16 cellular contexts compared by ENCODE assay signal in genomic region chr9:75039006-75039405, GRCh38. TPM values are rescaled to one million over a fixed set of nuclear protein-coding genes. Genes with fewer than 3 reads are reported as not detected.
DNase-seq lines count a peak whose midpoint lies in the region; ATAC-seq, FAIRE-seq and TF ChIP-seq lines count a peak whose summit lies in the region.
"Had no signal": no experiment of that assay in that cellular context is flagged by ENCODE, and none has a peak within 500 bp of the region (broad histone marks: within the 10 kb centered on the region; RNA-seq: fewer than 3 reads in every experiment).

No MANE protein-coding gene starts in this region.

- H3K4ac ChIP-seq in IMR-90 (ENCODE audit: low read depth, low read length) = peak overlapping the region; percentile 91; the same call in 1 of the 2 replicates

- peak overlapping the region; percentile 97; the same call in 1 of the 2 replicates for H2AK5ac ChIP-seq in IMR-90 (ENCODE audit: low read depth, low read length)

- no peak for FAIRE-seq in HepG2 (lab: Jason Lieb, UNC)

- peak; percentile 62 for DNase-seq in AG08396 (ENCODE audit: low spot score)
- DNase-seq in IMR-90 = peak; percentile 95
- peak; percentile 23 for DNase-seq in epidermal melanocyte (ENCODE audit: insufficient read length, low spot score)
- DNase-seq in myocyte (ENCODE audit: low read depth) = peak; percentile 24
- DNase-seq in HepG2 (ENCODE audit: low spot score) = no peak
- DNase-seq in activated T-helper 2 cell treated with anti-CD3 and anti-CD28 coated beads, Interferon-gamma antibody, Interleukin-2, Interleukin-4, amounts not matched to agents 10 μg/mL and 5 μg/mL and 100 μg/mL, durations not matched to agents 14 hours and 24 hours and 36 hours (ENCODE audit: low spot score) = no peak
- no peak for DNase-seq in T-cell
- DNase-seq: activated B cell treated with CpG ODN at 0.5 μM for 24 hours, lower lobe of right lung, NCI-H1048, ovary, spleen, substantia nigra had no signal

- H2BK120ac ChIP-seq in IMR-90 (ENCODE audit: low read depth, low read length) = peak overlapping the region; percentile 96

- no peaks in the 10 kb centered on the region for H3K9me3 Mint-ChIP-seq in activated T-helper 2 cell treated with anti-CD3 and anti-CD28 coated beads, Interferon-gamma antibody, Interleukin-2, Interleukin-4, amounts not matched to agents 10 μg/mL and 5 μg/mL and 100 μg/mL, durations not matched to agents 14 hours and 24 hours and 36 hours
- H3K9me3 Mint-ChIP-seq in T-cell = no peaks in the 10 kb centered on the region
- H3K9me3 Mint-ChIP-seq: activated B cell treated with CpG ODN at 0.5 μM for 24 hours; activated naive CD4-positive, alpha-beta T cell treated with anti-CD3 and anti-CD28 coated beads, Interleukin-2, amount 50 U/mL, for 24 hours had no signal

- no peaks in the 10 kb centered on the region for H4K20me1 ChIP-seq in IMR-90 (ENCODE audit: insufficient read depth, low read length)
- H4K20me1 ChIP-seq in HepG2 (ENCODE audit: insufficient read depth, low read length) = no peaks in the 10 kb centered on the region

- peak overlapping the region; percentile 92 to 96; a peak in 3 of 4 replicates for H4K8ac ChIP-seq in IMR-90 (ENCODE audit: low read depth in 2 of 2, low read length in 2 of 2)

- no peaks in the 10 kb centered on the region for H3K9me3 ChIP-seq in IMR-90 (ENCODE audit: control insufficient read depth, insufficient read depth, low read length)
- H3K9me3 ChIP-seq in HepG2 (ENCODE audit: low read length) = no peaks in the 10 kb centered on the region
- H3K9me3 ChIP-seq: lower lobe of right lung, ovary, spleen had no signal

- peak overlapping the region; percentile 74; the same call in 1 of the 2 replicates for H3K18ac ChIP-seq in IMR-90 (ENCODE audit: low read depth, low read length)

- peaks cover 7% of the 10 kb centered on the region for H3K27me3 Mint-ChIP-seq in activated T-helper 2 cell treated with anti-CD3 and anti-CD28 coated beads, Interferon-gamma antibody, Interleukin-2, Interleukin-4, amounts not matched to agents 10 μg/mL and 5 μg/mL and 100 μg/mL, durations not matched to agents 14 hours and 24 hours and 36 hours (ENCODE audit: low read depth)
- peaks cover 0 to 3% of the 10 kb centered on the region in 2 donors for H3K27me3 Mint-ChIP-seq in T-cell
- H3K27me3 Mint-ChIP-seq: activated B cell treated with CpG ODN at 0.5 μM for 24 hours; activated naive CD4-positive, alpha-beta T cell treated with anti-CD3 and anti-CD28 coated beads, Interleukin-2, amount 50 U/mL, for 24 hours had no signal

- peaks cover 9% of the 10 kb centered on the region for H3K9me1 ChIP-seq in IMR-90 (ENCODE audit: insufficient read depth, low read length)

- peak overlapping the region; percentile 94; the same call in 1 of the 2 replicates for H3K14ac ChIP-seq in IMR-90 (replicated peaks; ENCODE audit: low read depth, low read length)

- no peaks in the 10 kb centered on the region for H3K27me3 ChIP-seq in IMR-90 (ENCODE audit: control insufficient read depth, insufficient read depth, low read length)
- peaks cover 0 to 1% of the 10 kb centered on the region in 2 experiments; a peak in 1 of 5 replicates for H3K27me3 ChIP-seq in HepG2 (ENCODE audit: control insufficient read depth in 1 of 2, insufficient read depth in 2 of 2, low read length in 2 of 2)
- H3K27me3 ChIP-seq: ovary, spleen had no signal

- no peaks in the 10 kb centered on the region for H3K4me1 Mint-ChIP-seq in activated T-helper 2 cell treated with anti-CD3 and anti-CD28 coated beads, Interferon-gamma antibody, Interleukin-2, Interleukin-4, amounts not matched to agents 10 μg/mL and 5 μg/mL and 100 μg/mL, durations not matched to agents 14 hours and 24 hours and 36 hours (ENCODE audit: low read depth)
- no peaks in the 10 kb centered on the region for H3K4me1 Mint-ChIP-seq in T-cell
- H3K4me1 Mint-ChIP-seq: activated naive CD4-positive, alpha-beta T cell treated with anti-CD3 and anti-CD28 coated beads, Interleukin-2, amount 50 U/mL, for 24 hours had no signal

- POLR2A ChIA-PET in IMR-90 (lab: Charles Lee; ENCODE audit: unreplicated experiment) = no interaction called here
- POLR2A ChIA-PET in HepG2 (lab: Yijun Ruan, JAX) = no interaction called here
- POLR2A ChIA-PET in T-cell (lab: Charles Lee) = no interaction called here

- dilution Hi-C loops in IMR-90 (cut with HindIII; ENCODE audit: low sequenced_read_pairs, unreplicated experiment) = no loop called here

- H3K56ac ChIP-seq in IMR-90 (ENCODE audit: extremely low read depth, insufficient read depth, low read length) = peak overlapping the region; percentile 58

- H3K4me3 Mint-ChIP-seq in activated T-helper 2 cell treated with anti-CD3 and anti-CD28 coated beads, Interferon-gamma antibody, Interleukin-2, Interleukin-4, amounts not matched to agents 10 μg/mL and 5 μg/mL and 100 μg/mL, durations not matched to agents 14 hours and 24 hours and 36 hours (ENCODE audit: low read depth) = no peak overlapping the region
- no peak overlapping the region for H3K4me3 Mint-ChIP-seq in T-cell
- H3K4me3 Mint-ChIP-seq: activated B cell treated with CpG ODN at 0.5 μM for 24 hours; activated naive CD4-positive, alpha-beta T cell treated with anti-CD3 and anti-CD28 coated beads, Interleukin-2, amount 50 U/mL, for 24 hours had no signal

- no peaks in the 10 kb centered on the region for H3K36me3 ChIP-seq in IMR-90 (ENCODE audit: control insufficient read depth, insufficient read depth, low read length)
- H3K36me3 ChIP-seq in HepG2 (replicated peaks in 1 of 2; ENCODE audit: control insufficient read depth in 1 of 2, insufficient read depth in 2 of 2, low read length in 2 of 2) = no peaks in the 10 kb centered on the region
- H3K36me3 ChIP-seq: lower lobe of right lung, ovary, spleen had no signal

- H4K91ac ChIP-seq in IMR-90 (ENCODE audit: insufficient read depth, low read depth, low read length) = peak overlapping the region; percentile 95

- H2BK15ac ChIP-seq in IMR-90 (ENCODE audit: low read depth, low read length) = peak overlapping the region; percentile 99; the same call in 1 of the 3 replicates

- H3K79me1 ChIP-seq in IMR-90 (ENCODE audit: low read depth in 1 of 2, low read length in 2 of 2) = peaks cover 0 to 3% of the 10 kb centered on the region in 2 experiments; a peak in 1 of 4 replicates

- peak overlapping the region; percentile 97 for H2BK5ac ChIP-seq in IMR-90 (ENCODE audit: low read depth, low read length, poor library complexity, severe bottlenecking)

- TF ChIP-seq RAD21 in IMR-90 (IDR thresholded peaks at IDR 0.05; ENCODE audit: low read length) (no peak), HepG2 (CRISPR knock-in tag; IDR thresholded peaks at IDR 0.05) (no peak)

- intact Hi-C loops in IMR-90 (cut with micrococcal nuclease) = loop anchor here (2.0 kb wide), 1 partner anchor 110 kb away; no protein-coding TSS in a partner anchor
- intact Hi-C loops in HepG2 (cut with micrococcal nuclease; ENCODE audit: unreplicated experiment) = no loop called here
- intact Hi-C loops in activated T-helper 2 cell treated with anti-CD3 and anti-CD28 coated beads, Interferon-gamma antibody, Interleukin-2, Interleukin-4, amounts not matched to agents 10 μg/mL and 5 μg/mL and 100 μg/mL, durations not matched to agents 14 hours and 24 hours and 36 hours (cut with micrococcal nuclease) = no loop called here

- peak overlapping the region; percentile 48; the same call in 1 of the 2 replicates for H3K4me2 ChIP-seq in IMR-90 (ENCODE audit: low read depth, low read length)
- H3K4me2 ChIP-seq in HepG2 (ENCODE audit: low read depth, low read length) = no peak overlapping the region

- no peaks in the 10 kb centered on the region for H3K79me2 ChIP-seq in HepG2 (ENCODE audit: insufficient read depth, low read length)

- H3K4me3 ChIP-seq in IMR-90 (ENCODE audit: insufficient read depth, low read depth, low read length) (no peak overlapping the region), HepG2 (replicated peaks in 1 of 3; ENCODE audit: insufficient read depth in 1 of 3, low read depth in 2 of 3, low read length in 3 of 3) (no peak overlapping the region)
- H3K4me3 ChIP-seq: lower lobe of right lung, ovary, spleen had no signal

- no peak overlapping the region for H3K27ac Mint-ChIP-seq in activated T-helper 2 cell treated with anti-CD3 and anti-CD28 coated beads, Interferon-gamma antibody, Interleukin-2, Interleukin-4, amounts not matched to agents 10 μg/mL and 5 μg/mL and 100 μg/mL, durations not matched to agents 14 hours and 24 hours and 36 hours
- no peak overlapping the region for H3K27ac Mint-ChIP-seq in T-cell
- H3K27ac Mint-ChIP-seq: activated B cell treated with CpG ODN at 0.5 μM for 24 hours; activated naive CD4-positive, alpha-beta T cell treated with anti-CD3 and anti-CD28 coated beads, Interleukin-2, amount 50 U/mL, for 24 hours had no signal

- TF ChIP-seq CTCF in IMR-90 (conservative IDR thresholded peaks at IDR 0.05; ENCODE audit: low read depth, low read length) = no peak
- TF ChIP-seq CTCF in HepG2 (CRISPR knock-in tag; IDR thresholded peaks at IDR 0.05) = no peak

- H3K27ac ChIP-seq in IMR-90 (ENCODE audit: insufficient read depth, low read length) = peak overlapping the region; percentile 93
- H3K27ac ChIP-seq in HepG2 (ENCODE audit: extremely low read length, insufficient read depth, low read length) = no peak overlapping the region
- H3K27ac ChIP-seq: epithelial cell of prostate, lower lobe of right lung, ovary, spleen had no signal

- H3K4me1 ChIP-seq in IMR-90 (ENCODE audit: control insufficient read depth, insufficient read depth, low read length) (peaks cover 18% of the 10 kb centered on the region), HepG2 (ENCODE audit: insufficient read depth, low read length) (peaks cover 4% of the 10 kb centered on the region; the same call in 1 of the 2 replicates)
- H3K4me1 ChIP-seq: lower lobe of right lung, spleen had no signal

- H2AFZ ChIP-seq in IMR-90 (replicated peaks; ENCODE audit: low read length, poor library complexity) = no peak overlapping the region
- no peak overlapping the region for H2AFZ ChIP-seq in HepG2 (ENCODE audit: low read length)

- peak overlapping the region; percentile 95 for H2BK20ac ChIP-seq in IMR-90 (ENCODE audit: low read depth, low read length)

- H4K5ac ChIP-seq in IMR-90 (ENCODE audit: low read depth, low read length) = peak overlapping the region; percentile 46; the same call in 1 of the 2 replicates

- TF ChIP-seq EP300 in HepG2 (IDR thresholded peaks at IDR 0.05; ENCODE audit: low read depth in 2 of 2, low read length in 2 of 2) (no peak), HepG2 (CRISPR knock-in tag; IDR thresholded peaks at IDR 0.05; ENCODE audit: borderline replicate concordance) (no peak)

- H3K23ac ChIP-seq in IMR-90 (ENCODE audit: low read depth, low read length) = no peak overlapping the region

- ATAC-seq in IMR-90 (ENCODE audit: low read depth) = peak; percentile 90
- no peak for ATAC-seq in HepG2
- ATAC-seq in HG02571 (IDR thresholded peaks at IDR 0.05; ENCODE audit: unreplicated experiment) = no peak
- no peak for ATAC-seq in T-cell (replicated peaks in 1 of 4)
- ATAC-seq: lower lobe of right lung had no signal

- H3K36me3 Mint-ChIP-seq in activated T-helper 2 cell treated with anti-CD3 and anti-CD28 coated beads, Interferon-gamma antibody, Interleukin-2, Interleukin-4, amounts not matched to agents 10 μg/mL and 5 μg/mL and 100 μg/mL, durations not matched to agents 14 hours and 24 hours and 36 hours (ENCODE audit: low read depth) = no peaks in the 10 kb centered on the region
- no peaks in the 10 kb centered on the region for H3K36me3 Mint-ChIP-seq in T-cell
- H3K36me3 Mint-ChIP-seq: activated naive CD4-positive, alpha-beta T cell treated with anti-CD3 and anti-CD28 coated beads, Interleukin-2, amount 50 U/mL, for 24 hours had no signal

- TF ChIP-seq POLR2A in IMR-90 (IDR thresholded peaks at IDR 0.05; ENCODE audit: low read depth, low read length) (no peak), HepG2 (IDR thresholded peaks at IDR 0.05; ENCODE audit: insufficient read depth in 1 of 2, low read depth in 2 of 2, low read length in 2 of 2) (no peak)

- no CpG with 5 or more reads among the region's 2 CpGs for WGBS in IMR-90 (ENCODE audit: extremely low coverage in 2 of 2, insufficient read length in 1 of 2), 2 experiments
- 64% methylated on average over 2 of the region's 2 CpGs for WGBS in HepG2 (ENCODE audit: low lambda C conversion rate)

- no peak overlapping the region for H3K9ac ChIP-seq in IMR-90 (ENCODE audit: low read depth, low read length)
- H3K9ac ChIP-seq in HepG2 (ENCODE audit: insufficient read depth, low read depth, low read length) = no peak overlapping the region

- BruUV-seq in IMR-90 (replicated peaks; lab: Mats Ljungman, UMichigan) = no TSS peak
- BruUV-seq in HepG2 (replicated peaks; lab: Mats Ljungman, UMichigan) = no TSS peak

- in situ Hi-C loops in IMR-90 (cut with MboI; ENCODE audit: low sequenced_read_pairs) (no loop called here), HepG2 (cut with HindIII; ENCODE audit: extremely low pct_ligation_motif_present, low pct_unique_long_range_greater_than_20kb) (no loop called here)

- CTCF ChIA-PET in IMR-90 (lab: Yijun Ruan, JAX) = interaction anchor here (0.6 to 0.8 kb wide), 3 partner anchors 11 to 77 kb away, joined by 3 to 4 read pairs (median 4); partner anchors contain the start of gene CARNMT1
- CTCF ChIA-PET in HepG2 (lab: Yijun Ruan, JAX; ENCODE audit: low intra/inter-chr PET ratio, low total read pairs) = no interaction called here
- CTCF ChIA-PET in T-cell (lab: Charles Lee) = no interaction called here

- no peak overlapping the region for H2AK9ac ChIP-seq in IMR-90 (replicated peaks; ENCODE audit: low read depth, low read length, poor library complexity)

RNA-seq across cellular contexts. Expression of gene CARNMT1, which starts 10.9 kb away (rescaled TPM):
- total RNA-seq in IMR-90 (2012; rRNA removed) (10.0 and 21.1 TPM in 2 replicates), myocyte (40.2 and 42.1 TPM in 2 replicates), HepG2 (2016; rRNA removed; fragmentation: Illumina TruSeq; extraction: Trizol) (31.1 and 43.0 TPM in 2 replicates), T-cell (10 to 100 TPM; 22.4 to 26.4 (median 25.4) TPM)
- polyA plus RNA-seq in IMR-90 (2012; rRNA removed) (4.9 and 5.5 TPM in 2 replicates), HepG2 (2011; rRNA removed) (4.4 and 5.2 TPM in 2 replicates)
- polyA plus RNA-seq in IMR-90 (2012; cell fraction: cytosol; rRNA removed) = 6.0 and 9.9 TPM in 2 replicates
- 3.4 and 5.2 TPM in 2 replicates for polyA plus RNA-seq in IMR-90 (2012; cell fraction: nucleus; rRNA removed; ENCODE audit: low replicate concordance)
- polyA plus RNA-seq in myocyte (2012) = 4.5 TPM
- 22.8 and 29.5 TPM in 2 replicates for total RNA-seq in HepG2 (2016; cell fraction: cytosol; rRNA removed; fragmentation: Illumina TruSeq; extraction: Trizol; ENCODE audit: low read depth)
- 30.2 and 36.7 TPM in 2 replicates for total RNA-seq in HepG2 (2016; cell fraction: insoluble cytoplasmic fraction; rRNA removed; fragmentation: Illumina TruSeq; extraction: Trizol)
- total RNA-seq in HepG2 (2016; cell fraction: membrane; rRNA removed; fragmentation: Illumina TruSeq; extraction: Trizol) = 17.9 and 21.0 TPM in 2 replicates
- 19.2 and 25.1 TPM in 2 replicates for total RNA-seq in HepG2 (2016; cell fraction: nucleus; rRNA removed; fragmentation: Illumina TruSeq; extraction: Trizol)
- 3.7 and 3.8 TPM in 2 replicates for polyA plus RNA-seq in HepG2 (2011; cell fraction: cytosol; rRNA removed)
- polyA plus RNA-seq in HepG2 (2011; cell fraction: nucleus; rRNA removed) = 5.2 and 6.2 TPM in 2 replicates
- 7.8 and 11.4 TPM in 2 replicates for polyA plus RNA-seq in HepG2 (2012)
- polyA plus RNA-seq in HepG2 (2016; cell fraction: cytosol; fragmentation: Illumina TruSeq; extraction: Trizol; ENCODE audit: low read depth) = 1.1 and 1.8 TPM in 2 replicates
- 23.8 and 26.8 TPM in 2 replicates for polyA plus RNA-seq in HepG2 (2016; cell fraction: insoluble cytoplasmic fraction; fragmentation: Illumina TruSeq; extraction: Trizol; ENCODE audit: low read depth)
- 4.5 and 4.9 TPM in 2 replicates for polyA plus RNA-seq in HepG2 (2016; cell fraction: membrane; fragmentation: Illumina TruSeq; extraction: Trizol; ENCODE audit: low read depth)
- polyA plus RNA-seq in HepG2 (2016; cell fraction: nucleus; fragmentation: Illumina TruSeq; extraction: Trizol; ENCODE audit: insufficient read depth, low read depth) = 17.3 and 19.4 TPM in 2 replicates
- polyA minus RNA-seq in HepG2 (2011; rRNA and poly(A)+ RNA removed; ENCODE audit: low replicate concordance) = 5.7 and 8.3 TPM in 2 replicates
- 9.0 and 10.6 TPM in 2 replicates for polyA minus RNA-seq in HepG2 (2011; cell fraction: cytosol; rRNA and poly(A)+ RNA removed)
- 22.0 and 25.2 TPM in 2 replicates for polyA minus RNA-seq in HepG2 (2011; cell fraction: nucleus; rRNA and poly(A)+ RNA removed)
- 36.0 and 41.0 TPM in 2 replicates for total RNA-seq in activated T-helper 2 cell treated with anti-CD3 and anti-CD28 coated beads, Interferon-gamma antibody, Interleukin-2, Interleukin-4, amounts not matched to agents 10 μg/mL and 5 μg/mL and 100 μg/mL, durations not matched to agents 14 hours and 24 hours and 36 hours

RNA-seq across cellular contexts. Expression of gene NMRK1, which starts 48.9 kb away (rescaled TPM):
- 5.7 and 6.7 TPM in 2 replicates for total RNA-seq in IMR-90 (2012; rRNA removed)
- 5.3 and 5.9 TPM in 2 replicates for polyA plus RNA-seq in IMR-90 (2012; rRNA removed)
- 1.8 and 2.0 TPM in 2 replicates for polyA plus RNA-seq in IMR-90 (2012; cell fraction: cytosol; rRNA removed)
- 1.8 and 18.7 TPM in 2 replicates for polyA plus RNA-seq in IMR-90 (2012; cell fraction: nucleus; rRNA removed; ENCODE audit: low replicate concordance)
- total RNA-seq in myocyte = 39.0 and 42.6 TPM in 2 replicates
- 23.2 TPM for polyA plus RNA-seq in myocyte (2012)
- 9.1 and 10.2 TPM in 2 replicates for total RNA-seq in HepG2 (2016; rRNA removed; fragmentation: Illumina TruSeq; extraction: Trizol)
- total RNA-seq in HepG2 (2016; cell fraction: cytosol; rRNA removed; fragmentation: Illumina TruSeq; extraction: Trizol; ENCODE audit: low read depth) = 5.0 and 8.8 TPM in 2 replicates
- total RNA-seq in HepG2 (2016; cell fraction: insoluble cytoplasmic fraction; rRNA removed; fragmentation: Illumina TruSeq; extraction: Trizol) = 8.8 and 10.5 TPM in 2 replicates
- total RNA-seq in HepG2 (2016; cell fraction: membrane; rRNA removed; fragmentation: Illumina TruSeq; extraction: Trizol) = 8.3 and 10.7 TPM in 2 replicates
- 5.9 and 6.9 TPM in 2 replicates for total RNA-seq in HepG2 (2016; cell fraction: nucleus; rRNA removed; fragmentation: Illumina TruSeq; extraction: Trizol)
- 12.9 and 13.5 TPM in 2 replicates for polyA plus RNA-seq in HepG2 (2011; rRNA removed)
- polyA plus RNA-seq in HepG2 (2011; cell fraction: cytosol; rRNA removed) = 4.2 and 6.9 TPM in 2 replicates
- 11.8 and 15.2 TPM in 2 replicates for polyA plus RNA-seq in HepG2 (2011; cell fraction: nucleus; rRNA removed)
- 11.8 and 14.6 TPM in 2 replicates for polyA plus RNA-seq in HepG2 (2012)
- 7.0 and 8.7 TPM in 2 replicates for polyA plus RNA-seq in HepG2 (2016; cell fraction: cytosol; fragmentation: Illumina TruSeq; extraction: Trizol; ENCODE audit: low read depth)
- 10.0 and 11.0 TPM in 2 replicates for polyA plus RNA-seq in HepG2 (2016; cell fraction: insoluble cytoplasmic fraction; fragmentation: Illumina TruSeq; extraction: Trizol; ENCODE audit: low read depth)
- 7.3 and 7.9 TPM in 2 replicates for polyA plus RNA-seq in HepG2 (2016; cell fraction: membrane; fragmentation: Illumina TruSeq; extraction: Trizol; ENCODE audit: low read depth)
- polyA plus RNA-seq in HepG2 (2016; cell fraction: nucleus; fragmentation: Illumina TruSeq; extraction: Trizol; ENCODE audit: insufficient read depth, low read depth) = 10.7 and 12.0 TPM in 2 replicates
- polyA minus RNA-seq in HepG2 (2011; rRNA and poly(A)+ RNA removed; ENCODE audit: low replicate concordance) = 1.8 and 4.3 TPM in 2 replicates
- polyA minus RNA-seq in HepG2 (2011; cell fraction: cytosol; rRNA and poly(A)+ RNA removed) = 1.9 and 2.1 TPM in 2 replicates
- polyA minus RNA-seq in HepG2 (2011; cell fraction: nucleus; rRNA and poly(A)+ RNA removed) = 12.6 and 12.9 TPM in 2 replicates
- 10.9 and 12.6 TPM in 2 replicates for total RNA-seq in activated T-helper 2 cell treated with anti-CD3 and anti-CD28 coated beads, Interferon-gamma antibody, Interleukin-2, Interleukin-4, amounts not matched to agents 10 μg/mL and 5 μg/mL and 100 μg/mL, durations not matched to agents 14 hours and 24 hours and 36 hours
- total RNA-seq in T-cell = 10 to 100 TPM; 61.9 to 91.0 (median 72.6) TPM

RNA-seq across cellular contexts. Expression of gene OSTF1, which starts 49.3 kb away (rescaled TPM):
- total RNA-seq in IMR-90 (2012; rRNA removed) (41.6 and 50.0 TPM in 2 replicates), myocyte (18.7 and 24.6 TPM in 2 replicates), HepG2 (2016; rRNA removed; fragmentation: Illumina TruSeq; extraction: Trizol) (39.0 and 54.5 TPM in 2 replicates), T-cell (10 to 100 TPM; 46.6 to 73.9 (median 58.3) TPM)
- polyA plus RNA-seq in IMR-90 (2012; rRNA removed) (15.4 and 17.1 TPM in 2 replicates), HepG2 (2011; rRNA removed) (13.8 and 16.8 TPM in 2 replicates)
- 4.7 and 5.2 TPM in 2 replicates for polyA plus RNA-seq in IMR-90 (2012; cell fraction: cytosol; rRNA removed)
- 0.84 and 6.2 TPM in 2 replicates for polyA plus RNA-seq in IMR-90 (2012; cell fraction: nucleus; rRNA removed; ENCODE audit: low replicate concordance)
- 27.1 TPM for polyA plus RNA-seq in myocyte (2012)
- 14.7 and 17.1 TPM in 2 replicates for total RNA-seq in HepG2 (2016; cell fraction: cytosol; rRNA removed; fragmentation: Illumina TruSeq; extraction: Trizol; ENCODE audit: low read depth)
- 40.7 and 55.2 TPM in 2 replicates for total RNA-seq in HepG2 (2016; cell fraction: insoluble cytoplasmic fraction; rRNA removed; fragmentation: Illumina TruSeq; extraction: Trizol)
- total RNA-seq in HepG2 (2016; cell fraction: membrane; rRNA removed; fragmentation: Illumina TruSeq; extraction: Trizol) = 23.8 and 26.2 TPM in 2 replicates
- 18.2 and 18.7 TPM in 2 replicates for total RNA-seq in HepG2 (2016; cell fraction: nucleus; rRNA removed; fragmentation: Illumina TruSeq; extraction: Trizol)
- polyA plus RNA-seq in HepG2 (2011; cell fraction: cytosol; rRNA removed) = 11.2 and 14.1 TPM in 2 replicates
- 3.5 and 4.2 TPM in 2 replicates for polyA plus RNA-seq in HepG2 (2011; cell fraction: nucleus; rRNA removed)
- 28.8 and 31.6 TPM in 2 replicates for polyA plus RNA-seq in HepG2 (2012)
- 12.9 and 16.0 TPM in 2 replicates for polyA plus RNA-seq in HepG2 (2016; cell fraction: cytosol; fragmentation: Illumina TruSeq; extraction: Trizol; ENCODE audit: low read depth)
- 49.4 and 55.6 TPM in 2 replicates for polyA plus RNA-seq in HepG2 (2016; cell fraction: insoluble cytoplasmic fraction; fragmentation: Illumina TruSeq; extraction: Trizol; ENCODE audit: low read depth)
- 16.3 and 17.4 TPM in 2 replicates for polyA plus RNA-seq in HepG2 (2016; cell fraction: membrane; fragmentation: Illumina TruSeq; extraction: Trizol; ENCODE audit: low read depth)
- polyA plus RNA-seq in HepG2 (2016; cell fraction: nucleus; fragmentation: Illumina TruSeq; extraction: Trizol; ENCODE audit: insufficient read depth, low read depth) = 19.4 and 21.6 TPM in 2 replicates
- polyA minus RNA-seq in HepG2 (2011; rRNA and poly(A)+ RNA removed; ENCODE audit: low replicate concordance) = 3.2 and 10.4 TPM in 2 replicates
- 17.8 and 18.6 TPM in 2 replicates for polyA minus RNA-seq in HepG2 (2011; cell fraction: cytosol; rRNA and poly(A)+ RNA removed)
- 13.4 and 14.0 TPM in 2 replicates for polyA minus RNA-seq in HepG2 (2011; cell fraction: nucleus; rRNA and poly(A)+ RNA removed)
- total RNA-seq in activated T-helper 2 cell treated with anti-CD3 and anti-CD28 coated beads, Interferon-gamma antibody, Interleukin-2, Interleukin-4, amounts not matched to agents 10 μg/mL and 5 μg/mL and 100 μg/mL, durations not matched to agents 14 hours and 24 hours and 36 hours = 86.8 and 87.5 TPM in 2 replicates

Comparison
In these comparisons a context has a peak if more than half of its experiments do, and no peak if none do; other contexts are left out.
1. DNase-seq: peak in AG08396 (single experiment), IMR-90 (single experiment), epidermal melanocyte (single experiment) and myocyte (single experiment); none in HepG2 (single experiment), activated T-helper 2 cell treated with anti-CD3 and anti-CD28 coated beads, Interferon-gamma antibody, Interleukin-2, Interleukin-4, amounts not matched to agents 10 μg/mL and 5 μg/mL and 100 μg/mL, durations not matched to agents 14 hours and 24 hours and 36 hours (single experiment) and T-cell (0 of 34).